Comparison of ENCODE assay signal across 8 cellular contexts in the genomic region with DNA sequence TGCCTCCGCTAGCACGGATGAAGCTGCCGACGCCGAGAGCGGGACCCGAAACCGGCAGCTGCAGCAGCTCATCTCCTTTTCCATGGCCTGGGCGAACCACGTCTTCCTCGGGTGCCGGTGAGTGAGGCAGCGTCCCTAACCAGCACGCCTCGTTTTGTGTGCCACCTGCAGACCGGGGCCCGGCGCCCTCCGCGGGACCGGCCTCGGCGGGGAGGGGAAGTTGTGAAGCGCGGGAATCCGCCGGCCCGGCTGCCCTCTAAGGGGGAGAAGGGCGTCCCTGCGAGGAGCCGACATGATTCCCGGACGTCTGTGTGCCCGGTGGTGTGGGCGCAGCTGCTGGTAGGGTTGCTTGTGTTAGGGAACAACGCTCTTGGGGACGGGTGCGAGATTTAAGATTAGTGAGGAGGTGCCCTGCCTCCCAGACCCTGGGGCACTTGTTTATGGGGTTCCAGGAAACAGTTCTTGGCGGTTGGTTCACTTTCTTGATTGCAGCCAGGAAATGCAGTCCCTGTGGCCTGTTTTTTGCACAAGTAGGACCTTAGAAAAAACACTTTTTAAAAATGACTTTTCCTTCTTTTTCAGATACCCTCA.
DNase-seq lines count a peak whose midpoint lies in the region; ATAC-seq lines count a peak whose summit lies in the region.

No MANE protein-coding gene starts in this region.

- no peaks in the 10 kb centered on the region for H3K27me3 Mint-ChIP-seq in activated naive CD8-positive, alpha-beta T cell

- in situ Hi-C loops in KBM-7 (cut with MboI; ENCODE audit: low pct_unique_long_range_greater_than_20kb, low sequenced_read_pairs), result no loop called here

- no peaks in the 10 kb centered on the region for H3K9me3 Mint-ChIP-seq in activated naive CD8-positive, alpha-beta T cell (ENCODE audit: low read depth)

- H3K27ac Mint-ChIP-seq in activated naive CD8-positive, alpha-beta T cell, result peak overlapping the region; percentile 98

- peak; percentile 36 for DNase-seq in NCI-H82 (lab: John Stamatoyannopoulos, UW)
- DNase-seq in NCI-H82 treated with DMSO at 0.1 percent for 48 hours (lab: John Stamatoyannopoulos, UW; ENCODE audit: unreplicated experiment), result no peak
- peak; percentile 73 for DNase-seq in KBM-7
- peak; percentile 48 for DNase-seq in hepatic stellate cell (ENCODE audit: low spot score)
- no peak for DNase-seq in skeletal muscle cell (ENCODE audit: low read depth)

- H3K4me1 Mint-ChIP-seq in activated naive CD8-positive, alpha-beta T cell (ENCODE audit: low read depth), result peaks cover 57% of the 10 kb centered on the region

- peaks cover 17% of the 10 kb centered on the region for H3K36me3 Mint-ChIP-seq in activated naive CD8-positive, alpha-beta T cell

- H3K4me3 ChIP-seq in skeletal muscle cell (ENCODE audit: low read depth, low read length), result peak overlapping the region; percentile 91

- H3K4me3 Mint-ChIP-seq in activated naive CD8-positive, alpha-beta T cell, result peak overlapping the region; percentile 94

- ATAC-seq in GM21619 (IDR thresholded peaks at IDR 0.05; ENCODE audit: unreplicated experiment) (peak; percentile 16), GM21528 (IDR thresholded peaks at IDR 0.05; ENCODE audit: low FRiP score, unreplicated experiment) (no peak)

Comparison
In these comparisons a context has a peak if more than half of its experiments do, and no peak if none do; other contexts are left out.
1. DNase-seq: peak in NCI-H82 (single experiment), KBM-7 (single experiment) and hepatic stellate cell (single experiment); none in NCI-H82 treated with DMSO at 0.1 percent for 48 hours (single experiment) and skeletal muscle cell (single experiment).